Comparison of ENCODE assay signal across 1 cellular context in genomic region chr17:80781188-80781577, GRCh38.
TF ChIP-seq lines count a peak whose summit lies in the region.

No MANE protein-coding gene starts in this region.

TF ChIP-seq in WTC11, 78 proteins besides CTCF, POLR2A, EP300 and RAD21 (continued from another document):
- TF ChIP-seq AFF4 (CRISPR knock-in tag; IDR thresholded peaks at IDR 0.05; ENCODE audit: borderline replicate concordance) (no peak), USF2 (CRISPR knock-in tag; IDR thresholded peaks at IDR 0.05) (no peak), MYBL2 (CRISPR knock-in tag; IDR thresholded peaks at IDR 0.05) (no peak)
